ENCODE assay signal across 1 cellular context in the genomic region with DNA sequence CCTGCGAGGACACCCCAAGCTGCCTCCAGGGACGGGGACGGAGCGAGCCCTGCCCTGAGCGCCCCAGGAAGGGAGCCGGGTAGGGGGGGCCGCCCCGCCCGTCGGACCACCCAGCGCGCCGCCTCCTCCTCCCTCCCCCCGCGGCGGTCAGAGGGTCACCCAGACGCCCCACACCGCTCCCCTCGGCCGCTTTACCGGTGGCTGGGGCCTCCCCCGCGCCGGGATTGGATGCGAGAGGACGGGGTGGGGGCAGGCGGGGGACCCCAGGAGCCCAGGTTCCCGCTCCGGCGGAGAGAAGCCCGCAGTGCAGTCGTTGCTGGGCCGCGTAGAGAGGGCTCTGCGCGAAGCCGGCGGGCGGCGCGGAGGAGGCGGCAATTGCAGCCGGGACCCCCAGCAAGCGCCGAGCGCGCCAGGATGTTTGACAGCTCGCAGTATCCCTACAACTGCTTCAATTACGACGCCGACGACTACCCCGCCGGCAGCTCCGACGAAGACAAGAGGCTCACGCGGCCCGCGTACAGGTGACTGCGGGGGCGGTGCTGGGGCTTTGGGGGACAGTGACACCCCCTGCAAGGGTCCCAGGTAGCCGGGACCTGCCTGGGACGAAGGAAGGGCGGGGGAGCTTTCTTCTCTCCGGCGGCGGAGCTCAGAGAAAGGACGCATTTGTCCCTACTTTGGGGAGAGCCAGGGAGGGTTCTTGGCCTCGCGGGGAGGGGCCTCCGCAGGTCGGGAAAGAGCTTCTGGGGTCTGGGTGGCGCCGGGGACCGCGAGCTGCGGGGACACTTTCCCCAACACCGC.
TF ChIP-seq lines count a peak whose summit lies in the region.

A gene (plus strand): TSS at position 415 of the 798 bp plus-strand sequence. CDS start 0 bp downstream, at position 415.

TF ChIP-seq in H1, 55 proteins besides CTCF, POLR2A, EP300 and RAD21:
- TF ChIP-seq, protein P1, sequence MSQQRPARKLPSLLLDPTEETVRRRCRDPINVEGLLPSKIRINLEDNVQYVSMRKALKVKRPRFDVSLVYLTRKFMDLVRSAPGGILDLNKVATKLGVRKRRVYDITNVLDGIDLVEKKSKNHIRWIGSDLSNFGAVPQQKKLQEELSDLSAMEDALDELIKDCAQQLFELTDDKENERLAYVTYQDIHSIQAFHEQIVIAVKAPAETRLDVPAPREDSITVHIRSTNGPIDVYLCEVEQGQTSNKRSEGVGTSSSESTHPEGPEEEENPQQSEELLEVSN (IDR thresholded peaks at IDR 0.05), result peak; percentile 56
- peak; percentile 24 for TF ChIP-seq RNF2 (IDR thresholded peaks at IDR 0.05; ENCODE audit: borderline replicate concordance, low read depth, low read length, missing control alignments, poor library complexity, severe bottlenecking)
- no peak for TF ChIP-seq TEAD4 (IDR thresholded peaks at IDR 0.05; ENCODE audit: low read depth, low read length)
- peak; percentile 85 for TF ChIP-seq EZH2 (IDR thresholded peaks at IDR 0.05; ENCODE audit: low read depth, low read length, severe bottlenecking)
- TF ChIP-seq SUZ12 (IDR thresholded peaks at IDR 0.05; ENCODE audit: low read length), result peak; percentile 66
